17 cellular contexts compared by ENCODE assay signal in genomic region chr5:131973981-131974380, GRCh38. TPM values are rescaled to one million over a fixed set of nuclear protein-coding genes. Genes with fewer than 3 reads are reported as not detected.
DNase-seq lines count a peak whose midpoint lies in the region; ATAC-seq and TF ChIP-seq lines count a peak whose summit lies in the region.
"Had no signal": no experiment of that assay in that cellular context is flagged by ENCODE, and none has a peak within 500 bp of the region (broad histone marks: within the 10 kb centered on the region; RNA-seq: fewer than 3 reads in every experiment).

No MANE protein-coding gene starts in this region.

- DNase-seq in activated CD8-positive, alpha-beta memory T cell treated with anti-CD3 and anti-CD28 coated beads, Interleukin-2, amount 10 ng/mL, durations not matched to agents 7 days and 5 days, result peak; percentile 19
- no peak for DNase-seq in activated CD8-positive, alpha-beta memory T cell treated with anti-CD3 and anti-CD28 coated beads, Interleukin-2, amount 50 U/mL, for 4 hours
- no peak for DNase-seq in CD4-positive, alpha-beta memory T cell
- no peak for DNase-seq in activated CD8-positive, alpha-beta T cell treated with anti-CD3 and anti-CD28 coated beads, Interleukin-2, amount 10 ng/mL, durations not matched to agents 7 days and 5 days
- DNase-seq in naive thymus-derived CD4-positive, alpha-beta T cell, result no peak
- no peak for DNase-seq in Caco-2
- DNase-seq: GOT3, NCI-H1417, NCI-H1930, NCI-H2171 treated with DMSO at 0.1 percent for 48 hours, NCI-H510A treated with DMSO at 0.1 percent for 48 hours had no signal

- no peaks in the 10 kb centered on the region for H3K36me3 ChIP-seq in CD4-positive, alpha-beta memory T cell (ENCODE audit: insufficient read depth, low read length)
- H3K36me3 ChIP-seq in naive thymus-derived CD4-positive, alpha-beta T cell (ENCODE audit: control insufficient read depth in 2 of 3, insufficient read depth in 3 of 3, low read length in 3 of 3), result peaks cover 0 to 9% (median 0%) of the 10 kb centered on the region in 3 experiments
- no peaks in the 10 kb centered on the region for H3K36me3 ChIP-seq in Caco-2 (ENCODE audit: control insufficient read depth, insufficient read depth, low read length)

- H3K27me3 Mint-ChIP-seq in activated CD8-positive, alpha-beta memory T cell treated with anti-CD3 and anti-CD28 coated beads, Interleukin-2, amount 10 ng/mL, durations not matched to agents 7 days and 5 days, result peaks cover under 1% of the 10 kb centered on the region
- no peaks in the 10 kb centered on the region for H3K27me3 Mint-ChIP-seq in CD4-positive, alpha-beta memory T cell
- H3K27me3 Mint-ChIP-seq in activated CD8-positive, alpha-beta T cell treated with anti-CD3 and anti-CD28 coated beads, Interleukin-2, amount 10 ng/mL, durations not matched to agents 7 days and 5 days (ENCODE audit: low read depth), result no peaks in the 10 kb centered on the region
- peaks cover 0 to 2% (median 0%) of the 10 kb centered on the region in 5 donors for H3K27me3 Mint-ChIP-seq in naive thymus-derived CD4-positive, alpha-beta T cell
- H3K27me3 Mint-ChIP-seq in Caco-2 (ENCODE audit: insufficient read depth, unreplicated experiment), result peaks cover 4% of the 10 kb centered on the region

- peak overlapping the region; percentile 61 for H3K27ac ChIP-seq in CD4-positive, alpha-beta memory T cell (ENCODE audit: low read depth, low read length)
- peak overlapping the region; percentile 76 for H3K27ac ChIP-seq in naive thymus-derived CD4-positive, alpha-beta T cell (ENCODE audit: low read depth, low read length)

- H3K4me1 Mint-ChIP-seq in activated CD8-positive, alpha-beta memory T cell treated with anti-CD3 and anti-CD28 coated beads, Interleukin-2, amount 10 ng/mL, durations not matched to agents 7 days and 5 days, result peaks cover 30% of the 10 kb centered on the region
- peaks cover 45 to 82% (median 67%) of the 10 kb centered on the region in 4 donors for H3K4me1 Mint-ChIP-seq in CD4-positive, alpha-beta memory T cell
- H3K4me1 Mint-ChIP-seq in activated CD8-positive, alpha-beta T cell treated with anti-CD3 and anti-CD28 coated beads, Interleukin-2, amount 10 ng/mL, durations not matched to agents 7 days and 5 days (ENCODE audit: low read depth), result peaks cover 38% of the 10 kb centered on the region
- peaks cover 34 to 88% (median 73%) of the 10 kb centered on the region in 7 donors for H3K4me1 Mint-ChIP-seq in naive thymus-derived CD4-positive, alpha-beta T cell
- peaks cover 7% of the 10 kb centered on the region for H3K4me1 Mint-ChIP-seq in Caco-2 (ENCODE audit: low read depth, unreplicated experiment)
- H3K4me1 Mint-ChIP-seq: CD14-positive monocyte had no signal

- peaks cover 55% of the 10 kb centered on the region for H3K4me1 ChIP-seq in CD4-positive, alpha-beta memory T cell (ENCODE audit: insufficient read depth, low read length)
- peaks cover 34 to 46% of the 10 kb centered on the region in 2 donors for H3K4me1 ChIP-seq in naive thymus-derived CD4-positive, alpha-beta T cell (ENCODE audit: control insufficient read depth in 2 of 2, insufficient read depth in 2 of 2, low read length in 2 of 2)
- 0 out of 2 replicates have a peak, but pooled peaks cover 3% of the 10 kb centered on the region for H3K4me1 ChIP-seq in Caco-2

- no TSS peak for BruUV-seq in Caco-2 (replicated peaks; lab: Mats Ljungman, UMichigan)

- POLR2A ChIA-PET in CD4-positive, alpha-beta memory T cell (lab: Charles Lee; ENCODE audit: partially characterized antibody), result interaction anchor here (0.7 to 1.2 kb wide), 5 partner anchors 11 to 177 kb away, joined by 3 to 4 read pairs (median 4); partner anchors contain the start of gene FNIP1
- POLR2A ChIA-PET in activated CD8-positive, alpha-beta T cell treated with anti-CD3 and anti-CD28 coated beads, Interleukin-2, amount 10 ng/mL, durations not matched to agents 7 days and 5 days (lab: Charles Lee), result no interaction called here
- POLR2A ChIA-PET in naive thymus-derived CD4-positive, alpha-beta T cell (lab: Charles Lee), result interaction anchor here (0.7 to 1.0 kb wide), 4 partner anchors 16 to 338 kb away, joined by 3 read pairs; no protein-coding TSS in a partner anchor
- POLR2A ChIA-PET in Caco-2 (lab: Charles Lee), result no interaction called here

- H3K9me3 ChIP-seq in CD4-positive, alpha-beta memory T cell (ENCODE audit: control insufficient read depth in 1 of 2, low read length in 2 of 2), result no peaks in the 10 kb centered on the region
- H3K9me3 ChIP-seq in naive thymus-derived CD4-positive, alpha-beta T cell (ENCODE audit: control insufficient read depth in 2 of 3, low read length in 3 of 3), result no peaks in the 10 kb centered on the region
- no peaks in the 10 kb centered on the region for H3K9me3 ChIP-seq in Caco-2

- no peaks in the 10 kb centered on the region for H3K9me3 Mint-ChIP-seq in activated CD8-positive, alpha-beta memory T cell treated with anti-CD3 and anti-CD28 coated beads, Interleukin-2, amount 10 ng/mL, durations not matched to agents 7 days and 5 days (ENCODE audit: low read depth)
- no peaks in the 10 kb centered on the region for H3K9me3 Mint-ChIP-seq in CD4-positive, alpha-beta memory T cell
- H3K9me3 Mint-ChIP-seq in activated CD8-positive, alpha-beta T cell treated with anti-CD3 and anti-CD28 coated beads, Interleukin-2, amount 10 ng/mL, durations not matched to agents 7 days and 5 days (ENCODE audit: insufficient read depth), result no peaks in the 10 kb centered on the region
- no peaks in the 10 kb centered on the region for H3K9me3 Mint-ChIP-seq in naive thymus-derived CD4-positive, alpha-beta T cell
- H3K9me3 Mint-ChIP-seq in Caco-2 (ENCODE audit: unreplicated experiment), result no peaks in the 10 kb centered on the region

- TF ChIP-seq CTCF in Caco-2 (IDR thresholded peaks at IDR 0.05; ENCODE audit: insufficient read depth in 1 of 2, low read depth in 1 of 2, low read length in 1 of 2, severe bottlenecking in 1 of 2, unreplicated experiment in 1 of 2), result no peak

- no peak overlapping the region for H3K4me3 ChIP-seq in CD4-positive, alpha-beta memory T cell (ENCODE audit: low read length in 2 of 2)
- peak overlapping the region; percentile 61 for H3K4me3 ChIP-seq in naive thymus-derived CD4-positive, alpha-beta T cell (ENCODE audit: low read length)
- H3K4me3 ChIP-seq in Caco-2 (ENCODE audit: low read depth, low read length), result no peak overlapping the region

- no peaks in the 10 kb centered on the region for H3K27me3 ChIP-seq in CD4-positive, alpha-beta memory T cell (ENCODE audit: insufficient read depth, low read length)
- no peaks in the 10 kb centered on the region for H3K27me3 ChIP-seq in naive thymus-derived CD4-positive, alpha-beta T cell (ENCODE audit: control insufficient read depth in 2 of 2, insufficient read depth in 2 of 2, low read length in 2 of 2)
- no peaks in the 10 kb centered on the region for H3K27me3 ChIP-seq in Caco-2 (replicated peaks; ENCODE audit: control insufficient read depth, insufficient read depth, low read length)

- peak overlapping the region; percentile 8 for H3K4me3 Mint-ChIP-seq in activated CD8-positive, alpha-beta memory T cell treated with anti-CD3 and anti-CD28 coated beads, Interleukin-2, amount 10 ng/mL, durations not matched to agents 7 days and 5 days
- peak overlapping the region; percentile 85 to 96 (median 90) for H3K4me3 Mint-ChIP-seq in CD4-positive, alpha-beta memory T cell
- H3K4me3 Mint-ChIP-seq in activated CD8-positive, alpha-beta T cell treated with anti-CD3 and anti-CD28 coated beads, Interleukin-2, amount 10 ng/mL, durations not matched to agents 7 days and 5 days, result peak overlapping the region; percentile 61
- peak overlapping the region; percentile 79 to 97 (median 84) for H3K4me3 Mint-ChIP-seq in naive thymus-derived CD4-positive, alpha-beta T cell
- H3K4me3 Mint-ChIP-seq in Caco-2 (ENCODE audit: unreplicated experiment), result no peak overlapping the region
- H3K4me3 Mint-ChIP-seq: CD14-positive monocyte had no signal

- no peaks in the 10 kb centered on the region for H3K36me3 Mint-ChIP-seq in activated CD8-positive, alpha-beta memory T cell treated with anti-CD3 and anti-CD28 coated beads, Interleukin-2, amount 10 ng/mL, durations not matched to agents 7 days and 5 days
- H3K36me3 Mint-ChIP-seq in CD4-positive, alpha-beta memory T cell, result peaks cover 27 to 34% of the 10 kb centered on the region in 2 donors
- H3K36me3 Mint-ChIP-seq in activated CD8-positive, alpha-beta T cell treated with anti-CD3 and anti-CD28 coated beads, Interleukin-2, amount 10 ng/mL, durations not matched to agents 7 days and 5 days (ENCODE audit: low read depth), result peaks cover 6% of the 10 kb centered on the region
- H3K36me3 Mint-ChIP-seq in naive thymus-derived CD4-positive, alpha-beta T cell, result peaks cover 14 to 36% (median 24%) of the 10 kb centered on the region in 5 donors
- no peaks in the 10 kb centered on the region for H3K36me3 Mint-ChIP-seq in Caco-2 (ENCODE audit: insufficient read depth, unreplicated experiment)
- H3K36me3 Mint-ChIP-seq: CD14-positive monocyte, IgD-negative memory B cell had no signal

- CTCF ChIA-PET in activated CD8-positive, alpha-beta memory T cell treated with anti-CD3 and anti-CD28 coated beads, Interleukin-2, amount 10 ng/mL, durations not matched to agents 7 days and 5 days (lab: Charles Lee), result no interaction called here
- CTCF ChIA-PET in CD4-positive, alpha-beta memory T cell (lab: Charles Lee; ENCODE audit: partially characterized antibody), result interaction anchor here (1.3 to 1.5 kb wide), 3 partner anchors 32 to 89 kb away, joined by 3 to 6 read pairs (median 4); no protein-coding TSS in a partner anchor
- CTCF ChIA-PET in activated CD8-positive, alpha-beta T cell treated with anti-CD3 and anti-CD28 coated beads, Interleukin-2, amount 10 ng/mL, durations not matched to agents 7 days and 5 days (lab: Charles Lee), result interaction anchor here (0.9 kb wide), 1 partner anchor 33 kb away, joined by 3 read pairs; no protein-coding TSS in a partner anchor
- CTCF ChIA-PET in naive thymus-derived CD4-positive, alpha-beta T cell (lab: Charles Lee), result interaction anchor here (1.0 to 1.1 kb wide), 2 partner anchors 12 to 384 kb away, joined by 3 read pairs; no protein-coding TSS in a partner anchor
- CTCF ChIA-PET in Caco-2 (lab: Charles Lee), result no interaction called here

- intact Hi-C loops in CD4-positive, alpha-beta memory T cell (cut with micrococcal nuclease), result loop anchor here (2.0 kb wide), 1 partner anchor 33 kb away; no protein-coding TSS in a partner anchor
- intact Hi-C loops in naive thymus-derived CD4-positive, alpha-beta T cell (cut with micrococcal nuclease), result loop anchor here (1.0 to 2.0 kb wide), 2 partner anchors 26 to 27 kb away; no protein-coding TSS in a partner anchor
- intact Hi-C loops in Caco-2 (cut with micrococcal nuclease; ENCODE audit: unreplicated experiment), result no loop called here

- H3K27ac Mint-ChIP-seq in activated CD8-positive, alpha-beta memory T cell treated with anti-CD3 and anti-CD28 coated beads, Interleukin-2, amount 10 ng/mL, durations not matched to agents 7 days and 5 days, result peak overlapping the region; percentile 89
- H3K27ac Mint-ChIP-seq in CD4-positive, alpha-beta memory T cell, result peak overlapping the region; percentile 87 to 98 (median 96)
- H3K27ac Mint-ChIP-seq in activated CD8-positive, alpha-beta T cell treated with anti-CD3 and anti-CD28 coated beads, Interleukin-2, amount 10 ng/mL, durations not matched to agents 7 days and 5 days, result peak overlapping the region; percentile 94
- peak overlapping the region; percentile 90 to 99 (median 95) for H3K27ac Mint-ChIP-seq in naive thymus-derived CD4-positive, alpha-beta T cell
- no peak overlapping the region for H3K27ac Mint-ChIP-seq in Caco-2 (ENCODE audit: unreplicated experiment)
- H3K27ac Mint-ChIP-seq: IgD-negative memory B cell had no signal

- ATAC-seq in activated CD8-positive, alpha-beta memory T cell treated with anti-CD3 and anti-CD28 coated beads, Interleukin-2, amount 10 ng/mL, durations not matched to agents 7 days and 5 days, result no peak
- no peak for ATAC-seq in activated CD8-positive, alpha-beta T cell treated with anti-CD3 and anti-CD28 coated beads, Interleukin-2, amount 10 ng/mL, durations not matched to agents 7 days and 5 days
- no peak for ATAC-seq in naive thymus-derived CD4-positive, alpha-beta T cell
- ATAC-seq in GM18907 (IDR thresholded peaks at IDR 0.05; ENCODE audit: unreplicated experiment), result no peak
- ATAC-seq in HG02840 (IDR thresholded peaks at IDR 0.05; ENCODE audit: low FRiP score, unreplicated experiment), result no peak

RNA-seq across cellular contexts. Expression of gene MEIKIN, which starts 28.5 kb away (rescaled TPM):
- total RNA-seq in activated CD8-positive, alpha-beta memory T cell treated with anti-CD3 and anti-CD28 coated beads, Interleukin-2, amount 10 ng/mL, durations not matched to agents 7 days and 5 days, result not detected
- total RNA-seq in CD4-positive, alpha-beta memory T cell, result 1 to 10 TPM; 3.6 to 6.2 TPM
- not detected for polyA plus RNA-seq in CD4-positive, alpha-beta memory T cell
- not detected for total RNA-seq in activated CD8-positive, alpha-beta T cell treated with anti-CD3 and anti-CD28 coated beads, Interleukin-2, amount 10 ng/mL, durations not matched to agents 7 days and 5 days
- total RNA-seq in naive thymus-derived CD4-positive, alpha-beta T cell, result 1 to 10 TPM in 3 of 5 experiments, under 1 TPM in 1, not detected in 1; 0.74 to 4.2 (median 2.0) TPM
- polyA plus RNA-seq in naive thymus-derived CD4-positive, alpha-beta T cell, result not detected
- not detected in 2 replicates for total RNA-seq in Caco-2 (2022)
- total RNA-seq: HT1080, LHCN-M2 had no signal
- polyA plus RNA-seq: IgD-negative memory B cell had no signal

RNA-seq across cellular contexts. Expression of gene ACSL6, which starts 37.5 kb away (rescaled TPM):
- total RNA-seq in activated CD8-positive, alpha-beta memory T cell treated with anti-CD3 and anti-CD28 coated beads, Interleukin-2, amount 10 ng/mL, durations not matched to agents 7 days and 5 days, result 10 to 100 TPM in 1 of 2 experiments, 1 to 10 TPM in 1; 7.0 to 10.9 TPM
- 10 to 100 TPM; 50.4 to 51.7 TPM for total RNA-seq in CD4-positive, alpha-beta memory T cell
- 10 to 100 TPM; 11.1 to 18.4 TPM for polyA plus RNA-seq in CD4-positive, alpha-beta memory T cell
- total RNA-seq in activated CD8-positive, alpha-beta T cell treated with anti-CD3 and anti-CD28 coated beads, Interleukin-2, amount 10 ng/mL, durations not matched to agents 7 days and 5 days, result 10 to 100 TPM; 20.8 to 21.5 TPM
- 10 to 100 TPM; 21.0 to 42.8 (median 22.6) TPM for total RNA-seq in naive thymus-derived CD4-positive, alpha-beta T cell
- 10 to 100 TPM; 13.6 to 17.3 TPM for polyA plus RNA-seq in naive thymus-derived CD4-positive, alpha-beta T cell
- total RNA-seq in Caco-2 (2022), result 0.19 and 1.4 TPM in 2 replicates
- total RNA-seq: LHCN-M2 had no signal

Comparison
In these comparisons a context has a peak if more than half of its experiments do, and no peak if none do; other contexts are left out.
1. CTCF ChIA-PET loops: an anchor here in CD4-positive, alpha-beta memory T cell (1.3 to 1.5 kb wide), activated CD8-positive, alpha-beta T cell treated with anti-CD3 and anti-CD28 coated beads, Interleukin-2, amount 10 ng/mL, durations not matched to agents 7 days and 5 days (0.9 kb wide) and naive thymus-derived CD4-positive, alpha-beta T cell (1.0 to 1.1 kb wide); none called in activated CD8-positive, alpha-beta memory T cell treated with anti-CD3 and anti-CD28 coated beads, Interleukin-2, amount 10 ng/mL, durations not matched to agents 7 days and 5 days and Caco-2.
2. POLR2A ChIA-PET loops: an anchor here in CD4-positive, alpha-beta memory T cell (0.7 to 1.2 kb wide) and naive thymus-derived CD4-positive, alpha-beta T cell (0.7 to 1.0 kb wide); none called in activated CD8-positive, alpha-beta T cell treated with anti-CD3 and anti-CD28 coated beads, Interleukin-2, amount 10 ng/mL, durations not matched to agents 7 days and 5 days and Caco-2.